19 cellular contexts compared by ENCODE assay signal in genomic region chr20:59105581-59105980, GRCh38. TPM values are rescaled to one million over a fixed set of nuclear protein-coding genes. Genes with fewer than 3 reads are reported as not detected.
A peak's percentile ranks its signal among the peaks of the same experiment; 100 is the strongest.
DNase-seq lines count a peak whose midpoint lies in the region; ATAC-seq and TF ChIP-seq lines count a peak whose summit lies in the region.
"Had no signal": no experiment of that assay in that cellular context is flagged by ENCODE, and none has a peak within 500 bp of the region (broad histone marks: within the 10 kb centered on the region; RNA-seq: fewer than 3 reads in every experiment).

No MANE protein-coding gene starts in this region.

- H3K27ac ChIP-seq in CD4-positive, CD25-positive, alpha-beta regulatory T cell (ENCODE audit: insufficient read depth, low read length, poor library complexity, severe bottlenecking): no peak overlapping the region
- no peak overlapping the region for H3K27ac ChIP-seq in coronary artery
- peak overlapping the region; percentile 91 for H3K27ac ChIP-seq in neutrophil
- H3K27ac ChIP-seq: C4-2B had no signal

- H3K27me3 ChIP-seq in CD4-positive, CD25-positive, alpha-beta regulatory T cell (ENCODE audit: control insufficient read depth, insufficient read depth, low read length): no peaks in the 10 kb centered on the region
- no peaks in the 10 kb centered on the region for H3K27me3 ChIP-seq in neutrophil

- peaks cover 9 to 29% (median 20%) of the 10 kb centered on the region in 4 donors for H3K4me1 Mint-ChIP-seq in CD4-positive, CD25-positive, alpha-beta regulatory T cell
- H3K4me1 Mint-ChIP-seq in activated CD4-positive, alpha-beta memory T cell treated with anti-CD3 and anti-CD28 coated beads for 36 hours (ENCODE audit: low read depth): peaks cover 13% of the 10 kb centered on the region

- H3K36me3 Mint-ChIP-seq in CD4-positive, CD25-positive, alpha-beta regulatory T cell: no peaks in the 10 kb centered on the region
- no peaks in the 10 kb centered on the region for H3K36me3 Mint-ChIP-seq in activated CD4-positive, alpha-beta memory T cell treated with anti-CD3 and anti-CD28 coated beads for 36 hours
- H3K36me3 Mint-ChIP-seq: CD8-positive, alpha-beta T cell had no signal

- H3K9me3 Mint-ChIP-seq in CD4-positive, CD25-positive, alpha-beta regulatory T cell: peaks cover 0 to 3% (median 0%) of the 10 kb centered on the region in 7 donors
- no peaks in the 10 kb centered on the region for H3K9me3 Mint-ChIP-seq in activated CD4-positive, alpha-beta memory T cell treated with anti-CD3 and anti-CD28 coated beads for 36 hours
- H3K9me3 Mint-ChIP-seq: CD8-positive, alpha-beta T cell had no signal

- intact Hi-C loops in sciatic nerve (cut with DNase I): no loop called here
- intact Hi-C loops in activated CD4-positive, alpha-beta memory T cell treated with anti-CD3 and anti-CD28 coated beads for 36 hours (cut with micrococcal nuclease): no loop called here

- no peaks in the 10 kb centered on the region for H3K9me3 ChIP-seq in CD4-positive, CD25-positive, alpha-beta regulatory T cell (ENCODE audit: control insufficient read depth in 2 of 2, low read length in 2 of 2)
- no peaks in the 10 kb centered on the region for H3K9me3 ChIP-seq in neutrophil
- H3K9me3 ChIP-seq: HAP-1 had no signal

- DNase-seq in CD4-positive, CD25-positive, alpha-beta regulatory T cell: no peak
- peak; percentile 9 for DNase-seq in NCI-H69 (lab: John Stamatoyannopoulos, UW)
- DNase-seq in coronary artery (ENCODE audit: low spot score): peak; percentile 47
- DNase-seq in NCI-H1436 (lab: John Stamatoyannopoulos, UW): no peak
- no peak for DNase-seq in hippocampal formation (lab: John Stamatoyannopoulos, UW)
- no peak for DNase-seq in sciatic nerve (ENCODE audit: low spot score)
- no peak for DNase-seq in activated CD4-positive, alpha-beta memory T cell treated with anti-CD3 and anti-CD28 coated beads for 36 hours
- DNase-seq: ACHN; Caco-2; CD8-positive, alpha-beta T cell; DND-41; GF-D8; IMR-90 had no signal

- no peaks in the 10 kb centered on the region for H3K36me3 ChIP-seq in CD4-positive, CD25-positive, alpha-beta regulatory T cell (ENCODE audit: control insufficient read depth, insufficient read depth, low read length)
- H3K36me3 ChIP-seq in neutrophil: no peaks in the 10 kb centered on the region
- H3K36me3 ChIP-seq: HAP-1 had no signal

- TF ChIP-seq CTCF in coronary artery (IDR thresholded peaks at IDR 0.05) (no peak), neutrophil (IDR thresholded peaks at IDR 0.05) (no peak)

- peak overlapping the region; percentile 10 for H3K4me3 ChIP-seq in CD4-positive, CD25-positive, alpha-beta regulatory T cell (ENCODE audit: low read depth, low read length)
- H3K4me3 ChIP-seq in coronary artery (no peak overlapping the region), neutrophil (ENCODE audit: low read depth in 1 of 2, low read length in 1 of 2) (no peak overlapping the region)
- H3K4me3 ChIP-seq: HAP-1 had no signal

- H3K4me3 Mint-ChIP-seq in CD4-positive, CD25-positive, alpha-beta regulatory T cell: no peak overlapping the region
- H3K4me3 Mint-ChIP-seq in activated CD4-positive, alpha-beta memory T cell treated with anti-CD3 and anti-CD28 coated beads for 36 hours: no peak overlapping the region
- H3K4me3 Mint-ChIP-seq: CD8-positive, alpha-beta T cell had no signal

- H3K27ac Mint-ChIP-seq in CD4-positive, CD25-positive, alpha-beta regulatory T cell: peak overlapping the region in 2 of 3 donors; percentile 42 to 77
- no peak overlapping the region for H3K27ac Mint-ChIP-seq in activated CD4-positive, alpha-beta memory T cell treated with anti-CD3 and anti-CD28 coated beads for 36 hours
- H3K27ac Mint-ChIP-seq: CD8-positive, alpha-beta T cell had no signal

- ATAC-seq in CD4-positive, CD25-positive, alpha-beta regulatory T cell (ENCODE audit: low read depth in 2 of 2): no peak
- no peak for ATAC-seq in sciatic nerve
- ATAC-seq: CD8-positive, alpha-beta T cell had no signal

- H3K27me3 Mint-ChIP-seq in CD4-positive, CD25-positive, alpha-beta regulatory T cell: peaks cover 4% of the 10 kb centered on the region
- no peaks in the 10 kb centered on the region for H3K27me3 Mint-ChIP-seq in activated CD4-positive, alpha-beta memory T cell treated with anti-CD3 and anti-CD28 coated beads for 36 hours

- POLR2A ChIA-PET in activated CD4-positive, alpha-beta memory T cell treated with anti-CD3 and anti-CD28 coated beads for 36 hours (lab: Charles Lee): interaction anchor here (1.9 kb wide), 1 partner anchor 102 kb away, joined by 5 read pairs; no protein-coding TSS in a partner anchor

- no peaks in the 10 kb centered on the region for H3K4me1 ChIP-seq in CD4-positive, CD25-positive, alpha-beta regulatory T cell (ENCODE audit: control insufficient read depth, insufficient read depth, low read length, poor library complexity, severe bottlenecking)
- peaks cover 48 to 55% of the 10 kb centered on the region in 2 experiments for H3K4me1 ChIP-seq in neutrophil (ENCODE audit: control insufficient read depth in 1 of 2, insufficient read depth in 1 of 2, low read depth in 1 of 2, low read length in 1 of 2)
- H3K4me1 ChIP-seq: Caco-2, HAP-1 had no signal

- CTCF ChIA-PET in activated CD4-positive, alpha-beta memory T cell treated with anti-CD3 and anti-CD28 coated beads for 36 hours (lab: Charles Lee): interaction anchor here (0.8 to 3.5 kb wide), 3 partner anchors 102 to 350 kb away, joined by 4 to 13 read pairs (median 5); no protein-coding TSS in a partner anchor

RNA-seq across cellular contexts. Expression of gene ZNF831, which starts 58.0 kb away (rescaled TPM):
- total RNA-seq in CD4-positive, CD25-positive, alpha-beta regulatory T cell: 90.3 TPM
- 10 to 100 TPM; 15.9 to 22.1 (median 17.6) TPM for polyA plus RNA-seq in CD4-positive, CD25-positive, alpha-beta regulatory T cell
- 0.36 TPM for total RNA-seq in sciatic nerve
- 1 to 10 TPM; 7.6 to 9.4 TPM for total RNA-seq in activated CD4-positive, alpha-beta memory T cell treated with anti-CD3 and anti-CD28 coated beads for 36 hours
- total RNA-seq: A172, Caco-2, H1, HT-29, IMR-90 had no signal
- polyA plus RNA-seq: H1, IMR-90 had no signal

Comparison
In these comparisons a context has a peak if more than half of its experiments do, and no peak if none do; other contexts are left out.
1. DNase-seq: peak in NCI-H69 (single experiment) and coronary artery (single experiment); none in CD4-positive, CD25-positive, alpha-beta regulatory T cell (0 of 3), NCI-H1436 (single experiment), hippocampal formation (0 of 2), sciatic nerve (single experiment) and activated CD4-positive, alpha-beta memory T cell treated with anti-CD3 and anti-CD28 coated beads for 36 hours (single experiment).